In genomic region chr16:27268376-27269299, GRCh38 we compare ENCODE assay signal across 8 cellular contexts. TPM values are rescaled to one million over a fixed set of nuclear protein-coding genes. Genes with fewer than 3 reads are reported as not detected.
DNase-seq lines count a peak whose midpoint lies in the region; ATAC-seq and TF ChIP-seq lines count a peak whose summit lies in the region.

Gene NSMCE1, minus strand, starts transcription at chr16:27268772. Its CDS starts 11,202 bp downstream, at chr16:27257570.

- H3K4me1 ChIP-seq in esophagus squamous epithelium, result peaks cover 11 to 32% (median 12%) of the 10 kb centered on the region in 3 donors

- peak in 2 of 4 donors; percentile 44 to 88 for TF ChIP-seq POLR2A in esophagus squamous epithelium (IDR thresholded peaks at IDR 0.05)

- H3K36me3 ChIP-seq in esophagus squamous epithelium, result no peaks in the 10 kb centered on the region

- peak within 1 kb of the TSS; percentile 96 to 97 for H3K4me3 Mint-ChIP-seq in activated T-cell treated with anti-CD3 and anti-CD28 coated beads, Interleukin-2, amount 50 U/mL, for 72 hours

- peak within 1 kb of the TSS; percentile 69 to 95 (median 80) for H3K4me3 ChIP-seq in esophagus squamous epithelium

- intact Hi-C loops in esophagus squamous epithelium (cut with DNase I), result no loop called here

- WGBS in esophagus squamous epithelium, 2 donors, result 3 to 11% methylated on average over 27 to 39 of the region's 58 CpGs

- ATAC-seq in GM21619 (IDR thresholded peaks at IDR 0.05; ENCODE audit: unreplicated experiment), result peak; percentile 94
- ATAC-seq in activated T-cell treated with anti-CD3 and anti-CD28 coated beads, Interleukin-2, amount 50 U/mL, for 72 hours (replicated peaks in 1 of 2), result peak; percentile 90 to 96

- no peaks in the 10 kb centered on the region for H3K27me3 Mint-ChIP-seq in activated T-cell treated with anti-CD3 and anti-CD28 coated beads, Interleukin-2, amount 50 U/mL, for 72 hours (ENCODE audit: low read depth)

- peak in 2 of 6 experiments; percentile 30 to 33 for TF ChIP-seq CTCF in esophagus squamous epithelium (IDR thresholded peaks at IDR 0.05)

- no peaks in the 10 kb centered on the region for H3K9me3 ChIP-seq in esophagus squamous epithelium

- DNase-seq in DMS53 treated with DMSO at 0.1 percent for 48 hours (lab: John Stamatoyannopoulos, UW; ENCODE audit: unreplicated experiment) (peak; percentile 79), KBM-7 (peak; percentile 93), esophagus squamous epithelium (lab: John Stamatoyannopoulos, UW) (peak; percentile 76), myocyte (ENCODE audit: low read depth) (peak; percentile 98)
- DNase-seq in activated T-cell treated with anti-CD3 and anti-CD28 coated beads, Interleukin-2, amount 50 U/mL, for 72 hours, result peak; percentile 98 to 99
- DNase-seq in stimulated activated CD8-positive, alpha-beta memory T cell treated with anti-CD3 and anti-CD28 coated beads, Interleukin-7, amount 100 ng/mL, for 48 hours (ENCODE audit: extremely low read depth in 1 of 2, low read depth in 1 of 2), result peak; percentile 94 to 98

- in situ Hi-C loops in KBM-7 (cut with MboI; ENCODE audit: low pct_unique_long_range_greater_than_20kb, low sequenced_read_pairs), result no loop called here

- H3K9me3 Mint-ChIP-seq in activated T-cell treated with anti-CD3 and anti-CD28 coated beads, Interleukin-2, amount 50 U/mL, for 72 hours, result peaks cover 2% of the 10 kb centered on the region in 2 donors

- no peaks in the 10 kb centered on the region for H3K27me3 ChIP-seq in esophagus squamous epithelium

- peaks cover 12 to 26% of the 10 kb centered on the region in 2 donors for H3K36me3 Mint-ChIP-seq in activated T-cell treated with anti-CD3 and anti-CD28 coated beads, Interleukin-2, amount 50 U/mL, for 72 hours (ENCODE audit: insufficient read depth in 2 of 2)

- peaks cover 86% of the 10 kb centered on the region for H3K4me1 Mint-ChIP-seq in activated T-cell treated with anti-CD3 and anti-CD28 coated beads, Interleukin-2, amount 50 U/mL, for 72 hours (ENCODE audit: low read depth)

- H3K27ac ChIP-seq in esophagus squamous epithelium, result peak within 1 kb of the TSS; percentile 83 to 95 (median 90)

- H3K27ac Mint-ChIP-seq in activated T-cell treated with anti-CD3 and anti-CD28 coated beads, Interleukin-2, amount 50 U/mL, for 72 hours, result peak within 1 kb of the TSS; percentile 95

TF ChIP-seq in PFSK-1, 5 proteins besides CTCF, POLR2A, EP300 and RAD21:
- TF ChIP-seq FOXP2 (optimal IDR thresholded peaks at IDR 0.05; ENCODE audit: borderline replicate concordance, extremely low read depth, extremely low read length, insufficient read depth) (peak; percentile 68), SIN3A (IDR thresholded peaks at IDR 0.05; ENCODE audit: borderline replicate concordance, insufficient read depth, low read length) (no peak), POLR2AphosphoS5 (IDR thresholded peaks at IDR 0.05; ENCODE audit: low read depth, low read length) (peak; percentile 83), TAF1 (IDR thresholded peaks at IDR 0.05; ENCODE audit: borderline replicate concordance, insufficient read depth, low read length) (peak; percentile 78; the same call in 1 of the 2 replicates)

RNA-seq across cellular contexts. Expression of gene NSMCE1, which starts in this region (rescaled TPM):
- 56.2 TPM for polyA plus RNA-seq in PFSK-1 (2012; ENCODE audit: insufficient read length, low read depth)
- total RNA-seq in activated T-cell treated with anti-CD3 and anti-CD28 coated beads, Interleukin-2, amount 50 U/mL, for 72 hours, result 100 to 1,000 TPM; 119 to 165 TPM
- total RNA-seq in esophagus squamous epithelium (10 to 100 TPM; 22.4 to 92.4 (median 29.5) TPM), myocyte (46.6 and 65.0 TPM in 2 replicates)
- 100 TPM for polyA plus RNA-seq in myocyte (2012)

Comparison
In these comparisons a context has a peak if more than half of its experiments do, and no peak if none do; other contexts are left out.
1. Peak in every context shown above with its lines: DNase-seq, ATAC-seq, H3K4me3 ChIP-seq and H3K27ac ChIP-seq.